1 cellular context compared by ENCODE assay signal in the genomic region with DNA sequence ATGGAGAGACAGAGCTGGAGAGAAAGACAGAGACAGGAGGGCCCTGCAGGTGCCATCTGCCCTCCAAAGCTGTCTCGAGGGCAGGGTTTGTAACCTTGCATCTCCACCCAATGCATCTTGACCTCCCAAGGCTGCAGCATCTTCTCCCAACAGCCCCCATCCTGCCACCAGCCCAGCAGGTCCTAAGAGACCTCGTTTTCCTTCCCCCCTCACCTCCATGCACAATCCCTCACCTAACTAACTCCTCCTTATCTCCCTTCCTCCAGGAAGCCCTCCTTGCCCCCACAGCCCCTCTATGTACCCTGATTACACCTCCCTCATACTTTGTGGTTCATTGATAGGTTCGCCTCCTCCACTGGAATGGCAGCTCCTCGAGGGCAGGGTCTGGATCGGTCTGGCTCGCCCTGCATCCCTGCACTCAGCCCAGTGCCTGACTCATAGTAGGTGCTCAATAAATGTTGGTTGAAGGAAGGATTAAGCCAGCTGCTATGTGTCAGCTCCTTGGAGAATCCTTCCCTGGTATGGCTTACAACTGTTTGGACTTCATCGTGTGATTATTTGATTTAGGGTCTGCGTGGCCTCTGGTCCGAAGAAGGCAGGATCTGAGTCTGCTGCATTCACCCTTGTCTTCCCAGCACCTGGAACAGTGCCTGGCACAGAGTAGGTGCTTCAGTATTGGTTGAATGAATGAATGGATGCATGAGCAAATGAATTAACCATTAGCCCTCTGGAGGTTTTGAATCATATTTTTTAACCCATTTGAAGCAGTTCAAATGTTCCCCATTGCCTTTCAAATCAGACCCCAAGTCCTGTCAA.
TF ChIP-seq lines count a peak whose summit lies in the region.

No MANE protein-coding gene starts in this region.

TF ChIP-seq in HepG2, 621 proteins besides CTCF, POLR2A, EP300 and RAD21 (continued from another document and continues in another):
- TF ChIP-seq, protein P1, sequence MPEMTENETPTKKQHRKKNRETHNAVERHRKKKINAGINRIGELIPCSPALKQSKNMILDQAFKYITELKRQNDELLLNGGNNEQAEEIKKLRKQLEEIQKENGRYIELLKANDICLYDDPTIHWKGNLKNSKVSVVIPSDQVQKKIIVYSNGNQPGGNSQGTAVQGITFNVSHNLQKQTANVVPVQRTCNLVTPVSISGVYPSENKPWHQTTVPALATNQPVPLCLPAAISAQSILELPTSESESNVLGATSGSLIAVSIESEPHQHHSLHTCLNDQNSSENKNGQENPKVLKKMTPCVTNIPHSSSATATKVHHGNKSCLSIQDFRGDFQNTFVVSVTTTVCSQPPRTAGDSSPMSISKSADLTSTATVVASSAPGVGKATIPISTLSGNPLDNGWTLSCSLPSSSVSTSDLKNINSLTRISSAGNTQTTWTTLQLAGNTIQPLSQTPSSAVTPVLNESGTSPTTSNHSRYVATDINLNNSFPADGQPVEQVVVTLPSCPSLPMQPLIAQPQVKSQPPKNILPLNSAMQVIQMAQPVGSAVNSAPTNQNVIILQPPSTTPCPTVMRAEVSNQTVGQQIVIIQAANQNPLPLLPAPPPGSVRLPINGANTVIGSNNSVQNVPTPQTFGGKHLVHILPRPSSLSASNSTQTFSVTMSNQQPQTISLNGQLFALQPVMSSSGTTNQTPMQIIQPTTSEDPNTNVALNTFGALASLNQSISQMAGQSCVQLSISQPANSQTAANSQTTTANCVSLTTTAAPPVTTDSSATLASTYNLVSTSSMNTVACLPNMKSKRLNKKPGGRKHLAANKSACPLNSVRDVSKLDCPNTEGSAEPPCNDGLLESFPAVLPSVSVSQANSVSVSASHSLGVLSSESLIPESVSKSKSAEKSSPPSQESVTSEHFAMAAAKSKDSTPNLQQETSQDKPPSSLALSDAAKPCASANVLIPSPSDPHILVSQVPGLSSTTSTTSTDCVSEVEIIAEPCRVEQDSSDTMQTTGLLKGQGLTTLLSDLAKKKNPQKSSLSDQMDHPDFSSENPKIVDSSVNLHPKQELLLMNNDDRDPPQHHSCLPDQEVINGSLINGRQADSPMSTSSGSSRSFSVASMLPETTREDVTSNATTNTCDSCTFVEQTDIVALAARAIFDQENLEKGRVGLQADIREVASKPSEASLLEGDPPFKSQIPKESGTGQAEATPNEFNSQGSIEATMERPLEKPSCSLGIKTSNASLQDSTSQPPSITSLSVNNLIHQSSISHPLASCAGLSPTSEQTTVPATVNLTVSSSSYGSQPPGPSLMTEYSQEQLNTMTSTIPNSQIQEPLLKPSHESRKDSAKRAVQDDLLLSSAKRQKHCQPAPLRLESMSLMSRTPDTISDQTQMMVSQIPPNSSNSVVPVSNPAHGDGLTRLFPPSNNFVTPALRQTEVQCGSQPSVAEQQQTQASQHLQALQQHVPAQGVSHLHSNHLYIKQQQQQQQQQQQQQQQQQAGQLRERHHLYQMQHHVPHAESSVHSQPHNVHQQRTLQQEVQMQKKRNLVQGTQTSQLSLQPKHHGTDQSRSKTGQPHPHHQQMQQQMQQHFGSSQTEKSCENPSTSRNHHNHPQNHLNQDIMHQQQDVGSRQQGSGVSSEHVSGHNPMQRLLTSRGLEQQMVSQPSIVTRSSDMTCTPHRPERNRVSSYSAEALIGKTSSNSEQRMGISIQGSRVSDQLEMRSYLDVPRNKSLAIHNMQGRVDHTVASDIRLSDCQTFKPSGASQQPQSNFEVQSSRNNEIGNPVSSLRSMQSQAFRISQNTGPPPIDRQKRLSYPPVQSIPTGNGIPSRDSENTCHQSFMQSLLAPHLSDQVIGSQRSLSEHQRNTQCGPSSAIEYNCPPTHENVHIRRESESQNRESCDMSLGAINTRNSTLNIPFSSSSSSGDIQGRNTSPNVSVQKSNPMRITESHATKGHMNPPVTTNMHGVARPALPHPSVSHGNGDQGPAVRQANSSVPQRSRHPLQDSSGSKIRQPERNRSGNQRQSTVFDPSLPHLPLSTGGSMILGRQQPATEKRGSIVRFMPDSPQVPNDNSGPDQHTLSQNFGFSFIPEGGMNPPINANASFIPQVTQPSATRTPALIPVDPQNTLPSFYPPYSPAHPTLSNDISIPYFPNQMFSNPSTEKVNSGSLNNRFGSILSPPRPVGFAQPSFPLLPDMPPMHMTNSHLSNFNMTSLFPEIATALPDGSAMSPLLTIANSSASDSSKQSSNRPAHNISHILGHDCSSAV (CRISPR knock-in tag; IDR thresholded peaks at IDR 0.05; ENCODE audit: borderline replicate concordance) = no peak
- TF ChIP-seq ZNF232 (CRISPR knock-in tag; IDR thresholded peaks at IDR 0.05; ENCODE audit: borderline replicate concordance) = no peak
- no peak for TF ChIP-seq CREM (IDR thresholded peaks at IDR 0.05)
- no peak for TF ChIP-seq CREM (CRISPR knock-in tag; IDR thresholded peaks at IDR 0.05)
- TF ChIP-seq, protein P2, sequence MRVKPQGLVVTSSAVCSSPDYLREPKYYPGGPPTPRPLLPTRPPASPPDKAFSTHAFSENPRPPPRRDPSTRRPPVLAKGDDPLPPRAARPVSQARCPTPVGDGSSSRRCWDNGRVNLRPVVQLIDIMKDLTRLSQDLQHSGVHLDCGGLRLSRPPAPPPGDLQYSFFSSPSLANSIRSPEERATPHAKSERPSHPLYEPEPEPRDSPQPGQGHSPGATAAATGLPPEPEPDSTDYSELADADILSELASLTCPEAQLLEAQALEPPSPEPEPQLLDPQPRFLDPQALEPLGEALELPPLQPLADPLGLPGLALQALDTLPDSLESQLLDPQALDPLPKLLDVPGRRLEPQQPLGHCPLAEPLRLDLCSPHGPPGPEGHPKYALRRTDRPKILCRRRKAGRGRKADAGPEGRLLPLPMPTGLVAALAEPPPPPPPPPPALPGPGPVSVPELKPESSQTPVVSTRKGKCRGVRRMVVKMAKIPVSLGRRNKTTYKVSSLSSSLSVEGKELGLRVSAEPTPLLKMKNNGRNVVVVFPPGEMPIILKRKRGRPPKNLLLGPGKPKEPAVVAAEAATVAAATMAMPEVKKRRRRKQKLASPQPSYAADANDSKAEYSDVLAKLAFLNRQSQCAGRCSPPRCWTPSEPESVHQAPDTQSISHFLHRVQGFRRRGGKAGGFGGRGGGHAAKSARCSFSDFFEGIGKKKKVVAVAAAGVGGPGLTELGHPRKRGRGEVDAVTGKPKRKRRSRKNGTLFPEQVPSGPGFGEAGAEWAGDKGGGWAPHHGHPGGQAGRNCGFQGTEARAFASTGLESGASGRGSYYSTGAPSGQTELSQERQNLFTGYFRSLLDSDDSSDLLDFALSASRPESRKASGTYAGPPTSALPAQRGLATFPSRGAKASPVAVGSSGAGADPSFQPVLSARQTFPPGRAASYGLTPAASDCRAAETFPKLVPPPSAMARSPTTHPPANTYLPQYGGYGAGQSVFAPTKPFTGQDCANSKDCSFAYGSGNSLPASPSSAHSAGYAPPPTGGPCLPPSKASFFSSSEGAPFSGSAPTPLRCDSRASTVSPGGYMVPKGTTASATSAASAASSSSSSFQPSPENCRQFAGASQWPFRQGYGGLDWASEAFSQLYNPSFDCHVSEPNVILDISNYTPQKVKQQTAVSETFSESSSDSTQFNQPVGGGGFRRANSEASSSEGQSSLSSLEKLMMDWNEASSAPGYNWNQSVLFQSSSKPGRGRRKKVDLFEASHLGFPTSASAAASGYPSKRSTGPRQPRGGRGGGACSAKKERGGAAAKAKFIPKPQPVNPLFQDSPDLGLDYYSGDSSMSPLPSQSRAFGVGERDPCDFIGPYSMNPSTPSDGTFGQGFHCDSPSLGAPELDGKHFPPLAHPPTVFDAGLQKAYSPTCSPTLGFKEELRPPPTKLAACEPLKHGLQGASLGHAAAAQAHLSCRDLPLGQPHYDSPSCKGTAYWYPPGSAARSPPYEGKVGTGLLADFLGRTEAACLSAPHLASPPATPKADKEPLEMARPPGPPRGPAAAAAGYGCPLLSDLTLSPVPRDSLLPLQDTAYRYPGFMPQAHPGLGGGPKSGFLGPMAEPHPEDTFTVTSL (CRISPR knock-in tag; IDR thresholded peaks at IDR 0.05; ENCODE audit: borderline replicate concordance) = no peak
- TF ChIP-seq ONECUT2 (CRISPR knock-in tag; IDR thresholded peaks at IDR 0.05) = no peak
- no peak for TF ChIP-seq ZNF510 (CRISPR knock-in tag; IDR thresholded peaks at IDR 0.05; ENCODE audit: low read depth)
- TF ChIP-seq KLF16 (CRISPR knock-in tag; IDR thresholded peaks at IDR 0.05) = no peak
- TF ChIP-seq ZFYVE20 (CRISPR knock-in tag; IDR thresholded peaks at IDR 0.05; ENCODE audit: borderline replicate concordance, low read depth) = no peak
- TF ChIP-seq ZNF674 (CRISPR knock-in tag; IDR thresholded peaks at IDR 0.05; ENCODE audit: low read depth) = no peak
- TF ChIP-seq ZNF354B (CRISPR knock-in tag; IDR thresholded peaks at IDR 0.05) = peak; percentile 89; the same call in 1 of the 2 replicates
- TF ChIP-seq ETV6 (CRISPR knock-in tag; conservative IDR thresholded peaks at IDR 0.05) = no peak
- TF ChIP-seq ARNT (IDR thresholded peaks at IDR 0.05) = no peak
- no peak for TF ChIP-seq FOXM1 (CRISPR knock-in tag; IDR thresholded peaks at IDR 0.05)
- no peak for TF ChIP-seq KDM3A (CRISPR knock-in tag; IDR thresholded peaks at IDR 0.05; ENCODE audit: low read depth)
- no peak for TF ChIP-seq ZBTB1 (CRISPR knock-in tag; IDR thresholded peaks at IDR 0.05; ENCODE audit: borderline replicate concordance)
- no peak for TF ChIP-seq ELF4 (CRISPR knock-in tag; IDR thresholded peaks at IDR 0.05; ENCODE audit: borderline replicate concordance)
- TF ChIP-seq, protein P3, sequence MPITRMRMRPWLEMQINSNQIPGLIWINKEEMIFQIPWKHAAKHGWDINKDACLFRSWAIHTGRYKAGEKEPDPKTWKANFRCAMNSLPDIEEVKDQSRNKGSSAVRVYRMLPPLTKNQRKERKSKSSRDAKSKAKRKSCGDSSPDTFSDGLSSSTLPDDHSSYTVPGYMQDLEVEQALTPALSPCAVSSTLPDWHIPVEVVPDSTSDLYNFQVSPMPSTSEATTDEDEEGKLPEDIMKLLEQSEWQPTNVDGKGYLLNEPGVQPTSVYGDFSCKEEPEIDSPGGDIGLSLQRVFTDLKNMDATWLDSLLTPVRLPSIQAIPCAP (CRISPR knock-in tag; IDR thresholded peaks at IDR 0.05; ENCODE audit: low read depth) = no peak
- TF ChIP-seq RXRA (CRISPR knock-in tag; IDR thresholded peaks at IDR 0.05) = no peak
- no peak for TF ChIP-seq GTF2F1 (IDR thresholded peaks at IDR 0.05; ENCODE audit: low read length)
- TF ChIP-seq, protein P4, sequence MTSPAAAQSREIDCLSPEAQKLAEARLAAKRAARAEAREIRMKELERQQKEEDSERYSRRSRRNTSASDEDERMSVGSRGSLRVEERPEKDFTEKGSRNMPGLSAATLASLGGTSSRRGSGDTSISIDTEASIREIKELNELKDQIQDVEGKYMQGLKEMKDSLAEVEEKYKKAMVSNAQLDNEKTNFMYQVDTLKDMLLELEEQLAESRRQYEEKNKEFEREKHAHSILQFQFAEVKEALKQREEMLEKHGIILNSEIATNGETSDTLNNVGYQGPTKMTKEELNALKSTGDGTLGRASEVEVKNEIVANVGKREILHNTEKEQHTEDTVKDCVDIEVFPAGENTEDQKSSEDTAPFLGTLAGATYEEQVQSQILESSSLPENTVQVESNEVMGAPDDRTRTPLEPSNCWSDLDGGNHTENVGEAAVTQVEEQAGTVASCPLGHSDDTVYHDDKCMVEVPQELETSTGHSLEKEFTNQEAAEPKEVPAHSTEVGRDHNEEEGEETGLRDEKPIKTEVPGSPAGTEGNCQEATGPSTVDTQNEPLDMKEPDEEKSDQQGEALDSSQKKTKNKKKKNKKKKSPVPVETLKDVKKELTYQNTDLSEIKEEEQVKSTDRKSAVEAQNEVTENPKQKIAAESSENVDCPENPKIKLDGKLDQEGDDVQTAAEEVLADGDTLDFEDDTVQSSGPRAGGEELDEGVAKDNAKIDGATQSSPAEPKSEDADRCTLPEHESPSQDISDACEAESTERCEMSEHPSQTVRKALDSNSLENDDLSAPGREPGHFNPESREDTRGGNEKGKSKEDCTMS (CRISPR knock-in tag; conservative IDR thresholded peaks at IDR 0.05) = no peak
- 0 out of 2 replicates have a peak, but pooled peaks have one; percentile 55 for TF ChIP-seq ARID2 (CRISPR knock-in tag; IDR thresholded peaks at IDR 0.05; ENCODE audit: borderline replicate concordance)
- no peak for TF ChIP-seq ZNF891 (CRISPR knock-in tag; IDR thresholded peaks at IDR 0.05)
- TF ChIP-seq, protein P5, sequence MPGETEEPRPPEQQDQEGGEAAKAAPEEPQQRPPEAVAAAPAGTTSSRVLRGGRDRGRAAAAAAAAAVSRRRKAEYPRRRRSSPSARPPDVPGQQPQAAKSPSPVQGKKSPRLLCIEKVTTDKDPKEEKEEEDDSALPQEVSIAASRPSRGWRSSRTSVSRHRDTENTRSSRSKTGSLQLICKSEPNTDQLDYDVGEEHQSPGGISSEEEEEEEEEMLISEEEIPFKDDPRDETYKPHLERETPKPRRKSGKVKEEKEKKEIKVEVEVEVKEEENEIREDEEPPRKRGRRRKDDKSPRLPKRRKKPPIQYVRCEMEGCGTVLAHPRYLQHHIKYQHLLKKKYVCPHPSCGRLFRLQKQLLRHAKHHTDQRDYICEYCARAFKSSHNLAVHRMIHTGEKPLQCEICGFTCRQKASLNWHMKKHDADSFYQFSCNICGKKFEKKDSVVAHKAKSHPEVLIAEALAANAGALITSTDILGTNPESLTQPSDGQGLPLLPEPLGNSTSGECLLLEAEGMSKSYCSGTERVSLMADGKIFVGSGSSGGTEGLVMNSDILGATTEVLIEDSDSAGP (CRISPR knock-in tag; IDR thresholded peaks at IDR 0.05; ENCODE audit: borderline replicate concordance) = 0 out of 2 replicates have a peak, but pooled peaks have one; percentile 26
- TF ChIP-seq FOXK2 (IDR thresholded peaks at IDR 0.05) = no peak
- TF ChIP-seq EEA1 (CRISPR knock-in tag; IDR thresholded peaks at IDR 0.05; ENCODE audit: borderline replicate concordance) = no peak
- TF ChIP-seq, protein P6, sequence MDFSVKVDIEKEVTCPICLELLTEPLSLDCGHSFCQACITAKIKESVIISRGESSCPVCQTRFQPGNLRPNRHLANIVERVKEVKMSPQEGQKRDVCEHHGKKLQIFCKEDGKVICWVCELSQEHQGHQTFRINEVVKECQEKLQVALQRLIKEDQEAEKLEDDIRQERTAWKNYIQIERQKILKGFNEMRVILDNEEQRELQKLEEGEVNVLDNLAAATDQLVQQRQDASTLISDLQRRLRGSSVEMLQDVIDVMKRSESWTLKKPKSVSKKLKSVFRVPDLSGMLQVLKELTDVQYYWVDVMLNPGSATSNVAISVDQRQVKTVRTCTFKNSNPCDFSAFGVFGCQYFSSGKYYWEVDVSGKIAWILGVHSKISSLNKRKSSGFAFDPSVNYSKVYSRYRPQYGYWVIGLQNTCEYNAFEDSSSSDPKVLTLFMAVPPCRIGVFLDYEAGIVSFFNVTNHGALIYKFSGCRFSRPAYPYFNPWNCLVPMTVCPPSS (IDR thresholded peaks at IDR 0.05) = no peak
- TF ChIP-seq TSC22D2 (CRISPR knock-in tag; IDR thresholded peaks at IDR 0.05; ENCODE audit: borderline replicate concordance) = no peak
- TF ChIP-seq, protein P7, sequence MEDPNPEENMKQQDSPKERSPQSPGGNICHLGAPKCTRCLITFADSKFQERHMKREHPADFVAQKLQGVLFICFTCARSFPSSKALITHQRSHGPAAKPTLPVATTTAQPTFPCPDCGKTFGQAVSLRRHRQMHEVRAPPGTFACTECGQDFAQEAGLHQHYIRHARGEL (CRISPR knock-in tag; IDR thresholded peaks at IDR 0.05) = no peak
- TF ChIP-seq, protein P8, sequence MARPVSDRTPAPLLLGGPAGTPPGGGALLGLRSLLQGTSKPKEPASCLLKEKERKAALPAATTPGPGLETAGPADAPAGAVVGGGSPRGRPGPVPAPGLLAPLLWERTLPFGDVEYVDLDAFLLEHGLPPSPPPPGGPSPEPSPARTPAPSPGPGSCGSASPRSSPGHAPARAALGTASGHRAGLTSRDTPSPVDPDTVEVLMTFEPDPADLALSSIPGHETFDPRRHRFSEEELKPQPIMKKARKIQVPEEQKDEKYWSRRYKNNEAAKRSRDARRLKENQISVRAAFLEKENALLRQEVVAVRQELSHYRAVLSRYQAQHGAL (CRISPR knock-in tag; IDR thresholded peaks at IDR 0.05; ENCODE audit: not compliant biosample characterization) = no peak
